In genomic region chr9:130243015-130243881, GRCh38 we compare ENCODE assay signal across 8 cellular contexts. TPM values are rescaled to one million over a fixed set of nuclear protein-coding genes. Genes with fewer than 3 reads are reported as not detected.
A peak's percentile ranks its signal among the peaks of the same experiment; 100 is the strongest.
DNase-seq lines count a peak whose midpoint lies in the region; ATAC-seq, FAIRE-seq and TF ChIP-seq lines count a peak whose summit lies in the region.

No MANE protein-coding gene starts in this region.

- H3K27ac ChIP-seq in 22Rv1: peak overlapping the region; percentile 63
- H3K27ac ChIP-seq in skeletal muscle tissue (ENCODE audit: low read depth, low read length): no peak overlapping the region

- no peak for TF ChIP-seq POLR2A in GM12891 (IDR thresholded peaks at IDR 0.05; ENCODE audit: low read depth, low read length)

- ATAC-seq in GM19035 (IDR thresholded peaks at IDR 0.05; ENCODE audit: unreplicated experiment): no peak

- H3K4me1 ChIP-seq in iPS-15b (ENCODE audit: control insufficient read depth, insufficient read depth, low read length): peaks cover 2% of the 10 kb centered on the region
- peaks cover 5 to 11% (median 9%) of the 10 kb centered on the region in 3 donors for H3K4me1 ChIP-seq in skeletal muscle tissue (ENCODE audit: control insufficient read depth in 3 of 3, insufficient read depth in 3 of 3, low read length in 3 of 3)

- TF ChIP-seq CTCF in 22Rv1 (IDR thresholded peaks at IDR 0.05) (peak; percentile 95), astrocyte of the cerebellum (IDR thresholded peaks at IDR 0.05; ENCODE audit: low read depth, low read length, missing control alignments) (peak; percentile 84)

- H3K9ac ChIP-seq in iPS-15b (ENCODE audit: low read depth, low read length): no peak overlapping the region
- peak overlapping the region in 1 of 3 donors; percentile 32 for H3K9ac ChIP-seq in skeletal muscle tissue (ENCODE audit: low read depth in 1 of 3, low read length in 3 of 3)

- peak; percentile 87 for FAIRE-seq in GM12891 (lab: Jason Lieb, UNC)

- H3K4me3 ChIP-seq in astrocyte of the cerebellum (ENCODE audit: low read depth, low read length) (no peak overlapping the region), iPS-15b (ENCODE audit: low read depth, low read length) (peak overlapping the region; percentile 20), skeletal muscle tissue (ENCODE audit: low read length in 3 of 3) (peak overlapping the region; percentile 29 to 48 (median 31))

- in situ Hi-C loops in astrocyte of the cerebellum (cut with HindIII; ENCODE audit: low sequenced_read_pairs): loop anchor here (10.0 kb wide), 2 partner anchors 78 to 102 kb away; no protein-coding TSS in a partner anchor

- H3K36me3 ChIP-seq in iPS-15b (ENCODE audit: control insufficient read depth, insufficient read depth, low read length) (no peaks in the 10 kb centered on the region), skeletal muscle tissue (ENCODE audit: control insufficient read depth in 3 of 3, insufficient read depth in 3 of 3, low read length in 3 of 3) (no peaks in the 10 kb centered on the region)

- H3K27me3 ChIP-seq in iPS-15b (ENCODE audit: control insufficient read depth, insufficient read depth, low read length) (peaks cover 5% of the 10 kb centered on the region), skeletal muscle tissue (ENCODE audit: control insufficient read depth in 3 of 3, insufficient read depth in 3 of 3, low read length in 3 of 3) (peaks cover 0 to 3% (median 0%) of the 10 kb centered on the region in 3 donors)

- no peaks in the 10 kb centered on the region for H3K9me3 ChIP-seq in iPS-15b (ENCODE audit: control insufficient read depth, insufficient read depth, low read length)
- no peaks in the 10 kb centered on the region for H3K9me3 ChIP-seq in skeletal muscle tissue (ENCODE audit: control insufficient read depth in 3 of 3, low read length in 3 of 3)

- peak; percentile 75 for DNase-seq in GM12891 (ENCODE audit: insufficient read length, low spot score)
- DNase-seq in NCI-H1092 (lab: John Stamatoyannopoulos, UW): peak; percentile 66
- DNase-seq in T-helper 9 cell: peak; percentile 83
- DNase-seq in astrocyte of the cerebellum (ENCODE audit: low read depth): no peak

TF ChIP-seq in GM12891, 5 proteins besides CTCF, POLR2A, EP300 and RAD21:
- TF ChIP-seq POLR2AphosphoS5 (IDR thresholded peaks at IDR 0.05; ENCODE audit: low read depth, low read length): no peak
- TF ChIP-seq POU2F2 (IDR thresholded peaks at IDR 0.05; ENCODE audit: low read depth, low read length): peak; percentile 83; the same call in 1 of the 2 replicates

RNA-seq across cellular contexts. Expression of gene HMCN2, which starts 22.3 kb away (rescaled TPM):
- not detected for polyA plus RNA-seq in GM12891 (2012; ENCODE audit: low read depth, missing spikeins)
- 12.5 TPM for total RNA-seq in skeletal muscle tissue
